ENCODE assay signal across 33 cellular contexts in genomic region chrX:9037296-9037695, GRCh38. TPM values are rescaled to one million over a fixed set of nuclear protein-coding genes. Genes with fewer than 3 reads are reported as not detected.
"Had no signal": no experiment of that assay in that cellular context is flagged by ENCODE, and none has a peak within 500 bp of the region (broad histone marks: within the 10 kb centered on the region; RNA-seq: fewer than 3 reads in every experiment).

No MANE protein-coding gene starts in this region.

- H3K27me3 Mint-ChIP-seq: naive B cell, progenitor cell of endocrine pancreas, type B pancreatic cell had no signal

- H3K4me3 Mint-ChIP-seq: immature natural killer cell; mesothelial cell of epicardium; naive B cell; natural killer cell; nephron progenitor cell; stimulated activated naive B cell treated with anti-CD40 and anti-IgM and Interleukin-4, amounts not matched to agents 10 μg/mL and 1 μg/mL and 100 μg/mL, for 72 hours; type B pancreatic cell had no signal

- DNase-seq: immature natural killer cell; kidney; left colon; left lung; lower lobe of right lung; mammary epithelial cell; mesendoderm; naive B cell; natural killer cell; nephron progenitor cell; ovary; right lobe of liver; stimulated activated CD4-positive, alpha-beta T cell treated with anti-CD3 and anti-CD28 coated beads, Interleukin-12 subunit alpha, Interleukin-12 subunit beta, amount 100 ng/mL, for 4 hours; stimulated activated CD4-positive, alpha-beta T cell treated with anti-CD3 and anti-CD28 coated beads, Interleukin-15, amount 100 ng/mL, for 24 hours; stimulated activated CD4-positive, alpha-beta T cell treated with anti-CD3 and anti-CD28 coated beads, Interleukin-2, amount 100 ng/mL, for 24 hours; stimulated activated CD4-positive, alpha-beta T cell treated with anti-CD3 and anti-CD28 coated beads, Interleukin-4, amount 100 ng/mL, for 1 hour; stimulated activated naive B cell treated with anti-CD40 and anti-IgM and Interleukin-4, amounts not matched to agents 10 μg/mL and 1 μg/mL and 100 μg/mL, for 72 hours; stimulated activated naive CD8-positive, alpha-beta T cell treated with anti-CD3 and anti-CD28 coated beads, Interleukin-15, Interleukin-2, amounts not matched to agents 100 U/mL and 50 U/mL, for 24 hours; substantia nigra; uterus had no signal

- H3K36me3 Mint-ChIP-seq: immature natural killer cell, mesothelial cell of epicardium, naive B cell, natural killer cell had no signal

- ATAC-seq: left colon; left lung; lower lobe of right lung; natural killer cell; right lobe of liver; stimulated activated naive B cell treated with anti-CD40 and anti-IgM and Interleukin-4, amounts not matched to agents 10 μg/mL and 1 μg/mL and 100 μg/mL, for 72 hours; stimulated activated naive CD8-positive, alpha-beta T cell treated with anti-CD3 and anti-CD28 coated beads, Interleukin-15, Interleukin-2, amounts not matched to agents 100 U/mL and 50 U/mL, for 24 hours had no signal

- H3K4me3 ChIP-seq: hepatocyte, left lung, lower lobe of right lung, ovary, right atrium auricular region, right lobe of liver, smooth muscle cell, tibial nerve, uterus had no signal

- H3K4me2 ChIP-seq: hepatocyte, smooth muscle cell had no signal

- H3K79me2 ChIP-seq: hepatocyte had no signal

- H3K9me3 Mint-ChIP-seq: immature natural killer cell, natural killer cell, type B pancreatic cell had no signal

- H3K27ac Mint-ChIP-seq: immature natural killer cell; mesothelial cell of epicardium; naive B cell; natural killer cell; progenitor cell of endocrine pancreas; stimulated activated naive B cell treated with anti-CD40 and anti-IgM and Interleukin-4, amounts not matched to agents 10 μg/mL and 1 μg/mL and 100 μg/mL, for 72 hours; type B pancreatic cell had no signal

- H3K27me3 ChIP-seq: hepatocyte, left lung, ovary, right atrium auricular region, right lobe of liver, tibial nerve, uterus had no signal

- H3K4me1 Mint-ChIP-seq: mesothelial cell of epicardium, naive B cell had no signal

- H3K4me1 ChIP-seq: left lung, lower lobe of right lung, right atrium auricular region, right lobe of liver, tibial nerve, uterus had no signal

- FAIRE-seq: islet of Langerhans had no signal

- H3K36me3 ChIP-seq: left lung, lower lobe of right lung, ovary, right atrium auricular region, right lobe of liver, tibial nerve, uterus had no signal

- H3K27ac ChIP-seq: hepatocyte, left lung, lower lobe of right lung, ovary, right atrium auricular region, right lobe of liver, tibial nerve, uterus had no signal

- H3K9me3 ChIP-seq: left lung, lower lobe of right lung, ovary, right lobe of liver, tibial nerve, uterus had no signal

- H2AFZ ChIP-seq: hepatocyte had no signal

RNA-seq across cellular contexts. Expression of gene FAM9B, which starts 3.4 kb away (rescaled TPM):
- total RNA-seq: hepatocyte, kidney, left colon, mammary epithelial cell, mesothelial cell of epicardium, omental fat pad, ovary, progenitor cell of endocrine pancreas, pulmonary artery endothelial cell, renal cortical epithelial cell, right atrium auricular region, skeletal muscle tissue, smooth muscle cell, temporal lobe, tibial nerve had no signal
- polyA plus RNA-seq: hepatocyte, mammary epithelial cell, smooth muscle cell had no signal
